ENCODE assay signal across 1 cellular context in genomic region chr3:143283432-143284128, GRCh38.
TF ChIP-seq lines count a peak whose summit lies in the region.

No MANE protein-coding gene starts in this region.

TF ChIP-seq in K562, 482 proteins besides CTCF, POLR2A, EP300 and RAD21 (continued from another document and continues in another):
- no peak for TF ChIP-seq ZNF512 (tag; IDR thresholded peaks at IDR 0.05)
- peak; percentile 61 for TF ChIP-seq ATF3 (IDR thresholded peaks at IDR 0.05)
- TF ChIP-seq ATF3 (CRISPR knock-in tag; conservative IDR thresholded peaks at IDR 0.05), result no peak
- no peak for TF ChIP-seq CAMTA2 (CRISPR knock-in tag; conservative IDR thresholded peaks at IDR 0.05)
- TF ChIP-seq DIDO1 (tag; IDR thresholded peaks at IDR 0.05; ENCODE audit: low read depth), result no peak
- TF ChIP-seq PHF20 (IDR thresholded peaks at IDR 0.05; ENCODE audit: partially characterized antibody), result no peak
- TF ChIP-seq GTF2E2 (tag; IDR thresholded peaks at IDR 0.05), result no peak
- TF ChIP-seq TARDBP (IDR thresholded peaks at IDR 0.05), result no peak
- no peak for TF ChIP-seq ZNF780A (CRISPR knock-in tag; IDR thresholded peaks at IDR 0.05)
- no peak for TF ChIP-seq ZNF551 (CRISPR knock-in tag; IDR thresholded peaks at IDR 0.05)
- no peak for TF ChIP-seq HNRNPK (IDR thresholded peaks at IDR 0.05; ENCODE audit: low read depth, low read length, poor library complexity, severe bottlenecking)
- TF ChIP-seq NR4A1 (CRISPR knock-in tag; IDR thresholded peaks at IDR 0.05), result no peak
- TF ChIP-seq NR4A1 (tag; IDR thresholded peaks at IDR 0.05), result no peak
- no peak for TF ChIP-seq TSHZ1 (CRISPR knock-in tag; IDR thresholded peaks at IDR 0.05)
- TF ChIP-seq ZNF384 (IDR thresholded peaks at IDR 0.05; ENCODE audit: low read depth, low read length), result no peak
- TF ChIP-seq ZNF79 (CRISPR knock-in tag; IDR thresholded peaks at IDR 0.05; ENCODE audit: low read depth), result no peak
- TF ChIP-seq CCNT2 (IDR thresholded peaks at IDR 0.05; ENCODE audit: borderline replicate concordance, extremely low read depth, insufficient read length, low read depth, low read length), result no peak
- TF ChIP-seq ZSCAN29 (IDR thresholded peaks at IDR 0.05), result 0 out of 2 replicates have a peak, but pooled peaks have one; percentile 29
- TF ChIP-seq ZNF699 (CRISPR knock-in tag; IDR thresholded peaks at IDR 0.05; ENCODE audit: insufficient replicate concordance), result no peak
- no peak for TF ChIP-seq BMI1 (IDR thresholded peaks at IDR 0.05; ENCODE audit: low read length)
- no peak for TF ChIP-seq MLLT1 (IDR thresholded peaks at IDR 0.05)
- no peak for TF ChIP-seq ZC3H4 (CRISPR knock-in tag; IDR thresholded peaks at IDR 0.05; ENCODE audit: borderline replicate concordance)
- TF ChIP-seq SRSF7 (optimal IDR thresholded peaks at IDR 0.05; ENCODE audit: low read depth, low read length), result no peak
- TF ChIP-seq TCF7L2 (IDR thresholded peaks at IDR 0.05; ENCODE audit: low read depth, low read length), result peak; percentile 42; the same call in 1 of the 2 replicates
- no peak for TF ChIP-seq NFIX (CRISPR knock-in tag; IDR thresholded peaks at IDR 0.05; ENCODE audit: low read depth)
- no peak for TF ChIP-seq ZNF431 (CRISPR knock-in tag; IDR thresholded peaks at IDR 0.05)
- no peak for TF ChIP-seq ZNF584 (CRISPR knock-in tag; IDR thresholded peaks at IDR 0.05; ENCODE audit: low read depth)
- no peak for TF ChIP-seq E2F4 (CRISPR knock-in tag; IDR thresholded peaks at IDR 0.05; ENCODE audit: low read depth)
- TF ChIP-seq ZNF77 (CRISPR knock-in tag; IDR thresholded peaks at IDR 0.05), result no peak
- TF ChIP-seq MECOM (CRISPR knock-in tag; IDR thresholded peaks at IDR 0.05), result no peak
- peak; percentile 28; the same call in 1 of the 2 replicates for TF ChIP-seq XRCC5 (IDR thresholded peaks at IDR 0.05; ENCODE audit: low read depth, low read length)
- TF ChIP-seq HMG20B (CRISPR knock-in tag; IDR thresholded peaks at IDR 0.05), result no peak
- TF ChIP-seq BCL6 (CRISPR knock-in tag; IDR thresholded peaks at IDR 0.05), result no peak
- no peak for TF ChIP-seq ATF4 (CRISPR knock-in tag; IDR thresholded peaks at IDR 0.05)
- 0 out of 2 replicates have a peak, but pooled peaks have one; percentile 39 for TF ChIP-seq ERF (CRISPR knock-in tag; IDR thresholded peaks at IDR 0.05)
- TF ChIP-seq JUND (IDR thresholded peaks at IDR 0.05; ENCODE audit: borderline replicate concordance, low read depth, low read length), result peak; percentile 74
- peak; percentile 74; the same call in 2 of the 3 replicates for TF ChIP-seq JUND (tag; IDR thresholded peaks at IDR 0.05; ENCODE audit: borderline replicate concordance, low read depth, low read length)
- TF ChIP-seq ZC3H11A (IDR thresholded peaks at IDR 0.05; ENCODE audit: low read depth, low read length), result no peak
- no peak for TF ChIP-seq HES1 (IDR thresholded peaks at IDR 0.05; ENCODE audit: low read depth)
- no peak for TF ChIP-seq ZSCAN32 (CRISPR knock-in tag; IDR thresholded peaks at IDR 0.05)
- no peak for TF ChIP-seq BHLHE40 (IDR thresholded peaks at IDR 0.05; ENCODE audit: low read length)
- TF ChIP-seq ZBTB8A (IDR thresholded peaks at IDR 0.05; ENCODE audit: partially characterized antibody), result no peak
- TF ChIP-seq RCOR1 (IDR thresholded peaks at IDR 0.05; ENCODE audit: borderline replicate concordance in 1 of 2, low read depth in 2 of 2, low read length in 2 of 2), result peak; percentile 83 to 87; a peak in 3 of 4 replicates
- TF ChIP-seq C11orf30 (IDR thresholded peaks at IDR 0.05; ENCODE audit: low read depth), result no peak
- peak in 1 of 3 experiments; percentile 58; a peak in 2 of 6 replicates for TF ChIP-seq ZBTB11 (CRISPR knock-in tag; IDR thresholded peaks at IDR 0.05)
- TF ChIP-seq CTBP1 (IDR thresholded peaks at IDR 0.05; ENCODE audit: borderline replicate concordance), result peak; percentile 60; the same call in 1 of the 2 replicates
- peak; percentile 41; the same call in 1 of the 2 replicates for TF ChIP-seq CHAMP1 (IDR thresholded peaks at IDR 0.05)
- no peak for TF ChIP-seq NFRKB (IDR thresholded peaks at IDR 0.05; ENCODE audit: low read depth)
- no peak for TF ChIP-seq RBM39 (optimal IDR thresholded peaks at IDR 0.05; ENCODE audit: low read depth, low read length)
- no peak for TF ChIP-seq NFYB (IDR thresholded peaks at IDR 0.05; ENCODE audit: extremely low read depth, insufficient read length)
- TF ChIP-seq IFI16 (CRISPR knock-in tag; IDR thresholded peaks at IDR 0.05), result no peak
- TF ChIP-seq ZNF398 (CRISPR knock-in tag; IDR thresholded peaks at IDR 0.05), result no peak
